ENCODE assay signal across 9 cellular contexts in genomic region chr22:40196628-40197027, GRCh38. TPM values are rescaled to one million over a fixed set of nuclear protein-coding genes. Genes with fewer than 3 reads are reported as not detected.
A peak's percentile ranks its signal among the peaks of the same experiment; 100 is the strongest.
DNase-seq lines count a peak whose midpoint lies in the region; ATAC-seq and TF ChIP-seq lines count a peak whose summit lies in the region.
"Had no signal": no experiment of that assay in that cellular context is flagged by ENCODE, and none has a peak within 500 bp of the region (broad histone marks: within the 10 kb centered on the region; RNA-seq: fewer than 3 reads in every experiment).

No MANE protein-coding gene starts in this region.

- no peak overlapping the region for H3K9ac ChIP-seq in trophoblast cell (ENCODE audit: low read length)

- H3K27ac ChIP-seq in coronary artery (peak overlapping the region in 1 of 2 donors; percentile 40), trophoblast cell (ENCODE audit: low read depth, low read length) (no peak overlapping the region)
- H3K27ac ChIP-seq: HL-60 had no signal

- H2BK120ac ChIP-seq in trophoblast cell (ENCODE audit: insufficient read depth, low read length, poor library complexity): no peak overlapping the region

- peaks cover 10% of the 10 kb centered on the region for H3K79me2 ChIP-seq in trophoblast cell (ENCODE audit: control insufficient read depth, insufficient read depth, low read length, poor library complexity)

- no peaks in the 10 kb centered on the region for H3K36me3 ChIP-seq in trophoblast cell (ENCODE audit: control insufficient read depth in 1 of 2, insufficient read depth in 2 of 2, low read length in 2 of 2)

- H3K4ac ChIP-seq in trophoblast cell (ENCODE audit: low read depth, low read length): peak overlapping the region; percentile 39

- no peak overlapping the region for H2AK5ac ChIP-seq in trophoblast cell (ENCODE audit: low read length)

- H3K4me1 ChIP-seq in trophoblast cell (ENCODE audit: control insufficient read depth in 1 of 2, insufficient read depth in 2 of 2, low read length in 2 of 2): peaks cover 24 to 26% of the 10 kb centered on the region in 2 experiments

- ATAC-seq in GM18517 (IDR thresholded peaks at IDR 0.05; ENCODE audit: unreplicated experiment): no peak
- ATAC-seq in left lobe of liver: no peak

- no peak overlapping the region for H3K14ac ChIP-seq in trophoblast cell (ENCODE audit: low read length)

- H2BK12ac ChIP-seq in trophoblast cell (ENCODE audit: low read length): no peak overlapping the region

- no peaks in the 10 kb centered on the region for H3K27me3 ChIP-seq in trophoblast cell (ENCODE audit: insufficient read depth, low read length)

- no peak for TF ChIP-seq CTCF in coronary artery (IDR thresholded peaks at IDR 0.05)

- H2AFZ ChIP-seq in trophoblast cell (ENCODE audit: insufficient read depth, low read length, poor library complexity): no peak overlapping the region

- H4K8ac ChIP-seq in trophoblast cell (ENCODE audit: low read depth, low read length): no peak overlapping the region

- H4K12ac ChIP-seq in trophoblast cell (ENCODE audit: low read depth, low read length): no peak overlapping the region

- H2BK5ac ChIP-seq in trophoblast cell (ENCODE audit: low read depth, low read length, poor library complexity): no peak overlapping the region

- DNase-seq in EH (ENCODE audit: low read depth) (peak; percentile 94), RPMI7951 (ENCODE audit: low read depth) (peak; percentile 77), coronary artery (ENCODE audit: low spot score) (peak; percentile 28), trophoblast cell (no peak), left lobe of liver (ENCODE audit: low spot score) (no peak), SKM-1 (lab: John Stamatoyannopoulos, UW; ENCODE audit: unreplicated experiment) (no peak)
- no peak for DNase-seq in central memory CD4-positive, alpha-beta T cell

- no peak overlapping the region for H3K18ac ChIP-seq in trophoblast cell (ENCODE audit: low read length)

- no peak overlapping the region for H3K4me3 ChIP-seq in coronary artery
- no peak overlapping the region for H3K4me3 ChIP-seq in trophoblast cell (ENCODE audit: low read depth, low read length)

- H3K9me3 ChIP-seq in trophoblast cell (ENCODE audit: insufficient read depth, low read depth, low read length): no peaks in the 10 kb centered on the region

- no peak overlapping the region for H3K4me2 ChIP-seq in trophoblast cell (ENCODE audit: low read length)

- H3K79me1 ChIP-seq in trophoblast cell (ENCODE audit: low read length): peaks cover 5% of the 10 kb centered on the region

- WGBS in trophoblast cell (ENCODE audit: extremely low coverage, insufficient coverage, insufficient read length): no CpG with 5 or more reads among the region's 3 CpGs

- no peak overlapping the region for H4K91ac ChIP-seq in trophoblast cell (ENCODE audit: low read depth, low read length)

- no peak overlapping the region for H3K23ac ChIP-seq in trophoblast cell (ENCODE audit: low read length)

RNA-seq across cellular contexts. Expression of gene TNRC6B, which starts 18.9 kb away (rescaled TPM):
- total RNA-seq in RPMI7951 (2014; rRNA removed; shearing (Covaris generic)): 9.5 and 14.4 TPM in 2 replicates
- polyA plus RNA-seq in trophoblast cell (2013): 8.2 and 9.3 TPM in 2 replicates
- 29.0 TPM for total RNA-seq in left lobe of liver

Comparison
In these comparisons a context has a peak if more than half of its experiments do, and no peak if none do; other contexts are left out.
1. DNase-seq: peak in EH (single experiment), RPMI7951 (single experiment) and coronary artery (single experiment); none in trophoblast cell (0 of 2), left lobe of liver (single experiment), central memory CD4-positive, alpha-beta T cell (single experiment) and SKM-1 (single experiment).